In genomic region chr2:121755237-121756111, GRCh38 we compare ENCODE assay signal across 8 cellular contexts. TPM values are rescaled to one million over a fixed set of nuclear protein-coding genes. Genes with fewer than 3 reads are reported as not detected.
DNase-seq lines count a peak whose midpoint lies in the region; ATAC-seq and TF ChIP-seq lines count a peak whose summit lies in the region.

TSS of gene TSN (plus strand) at chr2:121755651. CDS start at chr2:121755780, 129 bp downstream.

- H3K9ac ChIP-seq in iPS-18a (ENCODE audit: low read length) (peak within 1 kb of the TSS; percentile 84), skeletal muscle satellite cell (ENCODE audit: low read depth, low read length) (peak within 1 kb of the TSS; percentile 95)

- H3K36me3 ChIP-seq in iPS-18a (ENCODE audit: control insufficient read depth, low read depth, low read length) (peaks cover 26% of the 10 kb centered on the region), skeletal muscle satellite cell (ENCODE audit: insufficient read depth, low read length) (peaks cover 13% of the 10 kb centered on the region)

- peak; percentile 100 for ATAC-seq in GM18907 (IDR thresholded peaks at IDR 0.05; ENCODE audit: unreplicated experiment)
- peak; percentile 100 for ATAC-seq in HG03139 (IDR thresholded peaks at IDR 0.05; ENCODE audit: unreplicated experiment)

- H3K4me2 ChIP-seq in skeletal muscle satellite cell (ENCODE audit: low read length): peak within 1 kb of the TSS; percentile 83

- TF ChIP-seq CTCF in AG04450 (IDR thresholded peaks at IDR 0.05; ENCODE audit: low read depth, low read length): no peak
- TF ChIP-seq CTCF in VCaP (conservative IDR thresholded peaks at IDR 0.05): no peak

- no peaks in the 10 kb centered on the region for H3K4me1 ChIP-seq in iPS-18a (ENCODE audit: control insufficient read depth, low read depth, low read length)
- H3K4me1 ChIP-seq in skeletal muscle satellite cell (ENCODE audit: control insufficient read depth, insufficient read depth, low read length): peaks cover 7% of the 10 kb centered on the region

- H3K9me3 ChIP-seq in AG04450 (ENCODE audit: control insufficient read depth, insufficient read depth, low read length): no peaks in the 10 kb centered on the region
- H3K9me3 ChIP-seq in iPS-18a (ENCODE audit: control insufficient read depth, low read depth, low read length): no peaks in the 10 kb centered on the region
- no peaks in the 10 kb centered on the region for H3K9me3 ChIP-seq in skeletal muscle satellite cell (replicated peaks; ENCODE audit: low read length)

- POLR2A ChIA-PET in AG04450 (lab: Yijun Ruan, JAX): interaction anchor here (0.7 to 1.9 kb wide), 3 partner anchors 31 to 225 kb away, joined by 3 to 6 read pairs (median 4); partner anchors contain the start of gene RNU4ATAC

- in situ Hi-C loops in T47D (cut with HindIII; ENCODE audit: low pct_unique_long_range_greater_than_20kb, low sequenced_read_pairs): no loop called here

- H3K27ac ChIP-seq in AG04450 (ENCODE audit: low read depth, low read length) (peak within 1 kb of the TSS; percentile 68), VCaP (peak within 1 kb of the TSS; percentile 89), iPS-18a (ENCODE audit: low read length) (peak within 1 kb of the TSS; percentile 8)

- H3K27me3 ChIP-seq in AG04450 (ENCODE audit: control insufficient read depth, insufficient read depth, low read length) (no peaks in the 10 kb centered on the region), iPS-18a (ENCODE audit: control insufficient read depth, insufficient read depth, low read length) (no peaks in the 10 kb centered on the region), skeletal muscle satellite cell (ENCODE audit: control insufficient read depth, insufficient read depth, low read length) (no peaks in the 10 kb centered on the region)

- CTCF ChIA-PET in AG04450 (lab: Charles Lee): interaction anchor here (0.5 kb wide), 1 partner anchor 18 kb away, joined by 5 read pairs; no protein-coding TSS in a partner anchor

- H3K4me3 ChIP-seq in AG04450 (ENCODE audit: low read depth, low read length) (peak within 1 kb of the TSS; percentile 99), iPS-18a (ENCODE audit: low read length) (peak within 1 kb of the TSS; percentile 75), skeletal muscle satellite cell (ENCODE audit: low read length) (peak within 1 kb of the TSS; percentile 94)

- peak; percentile 89 for DNase-seq in AG04450 (ENCODE audit: low read depth, low spot score)
- DNase-seq in NCI-H2196 treated with DMSO at 0.1 percent for 48 hours (lab: John Stamatoyannopoulos, UW; ENCODE audit: unreplicated experiment): peak; percentile 95
- DNase-seq in T47D (ENCODE audit: low read depth in 1 of 2, low spot score in 1 of 2): peak; percentile 49 to 96

RNA-seq across cellular contexts. Expression of gene TSN, which starts in this region (rescaled TPM):
- polyA plus RNA-seq in AG04450 (2011; rRNA removed): 61.0 and 77.3 TPM in 2 replicates
- 29.9 and 38.2 TPM in 2 replicates for polyA minus RNA-seq in AG04450 (2011; rRNA and poly(A)+ RNA removed)
- 44.6 and 47.9 TPM in 2 replicates for total RNA-seq in skeletal muscle satellite cell (2012; rRNA removed)

Comparison
In these comparisons a context has a peak if more than half of its experiments do, and no peak if none do; other contexts are left out.
1. Peak in every context shown above with its lines: DNase-seq, ATAC-seq, H3K4me3 ChIP-seq and H3K27ac ChIP-seq.
2. H3K27ac ChIP-seq: peak in every context shown above with its lines; median percentile 89 in VCaP; 68 in AG04450; 8 in iPS-18a.